8 cellular contexts compared by ENCODE assay signal in the genomic region with DNA sequence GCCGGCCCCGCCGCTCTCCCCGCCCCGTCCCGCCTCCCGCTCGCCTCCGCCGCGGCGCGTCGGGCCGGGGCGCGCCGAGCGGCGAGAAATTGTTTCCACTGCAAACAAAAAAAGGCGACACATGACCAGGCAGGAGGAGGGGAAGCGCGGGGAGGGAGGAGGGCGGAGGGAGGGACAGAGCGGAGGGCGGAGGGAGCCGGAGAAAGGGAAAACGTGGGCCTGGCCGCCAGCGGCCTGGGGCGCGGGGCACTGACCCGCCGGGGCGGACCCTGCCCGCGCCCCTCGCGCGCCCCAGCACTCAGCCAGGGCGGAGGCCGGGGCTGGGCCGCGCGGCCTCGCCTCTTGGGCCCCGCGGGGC. TPM values are rescaled to one million over a fixed set of nuclear protein-coding genes. Genes with fewer than 3 reads are reported as not detected.
A peak's percentile ranks its signal among the peaks of the same experiment; 100 is the strongest.
DNase-seq lines count a peak whose midpoint lies in the region; ATAC-seq and TF ChIP-seq lines count a peak whose summit lies in the region.

Gene FOXN3, minus strand, starts transcription at position 123 of the 358 bp plus-strand sequence. CDS start 4,757 bp downstream, outside the sequence.

- peak within 1 kb of the TSS; percentile 98 for H3K4me3 Mint-ChIP-seq in activated CD4-positive, alpha-beta T cell treated with anti-CD3 and anti-CD28 coated beads, Interleukin-2, amount 10 ng/mL, durations not matched to agents 24 days and 14 days

- H3K4me3 ChIP-seq in colonic mucosa = peak within 1 kb of the TSS; percentile 73

- no peak for TF ChIP-seq CTCF in colonic mucosa (IDR thresholded peaks at IDR 0.05)

- H3K27ac ChIP-seq in colonic mucosa = peak within 1 kb of the TSS; percentile 96

- no peaks in the 10 kb centered on the region for H3K36me3 ChIP-seq in colonic mucosa

- H3K4me1 ChIP-seq in colonic mucosa = no peaks in the 10 kb centered on the region

- ATAC-seq in GM19043 (IDR thresholded peaks at IDR 0.05; ENCODE audit: low read depth, unreplicated experiment) = peak; percentile 44
- peak; percentile 55 for ATAC-seq in HG03432 (IDR thresholded peaks at IDR 0.05; ENCODE audit: unreplicated experiment)

- H3K9ac ChIP-seq in colonic mucosa (ENCODE audit: low read depth in 2 of 2, low read length in 2 of 2) = peak within 1 kb of the TSS; percentile 92 to 97

- DNase-seq in AG20443 (ENCODE audit: low spot score) = peak; percentile 94
- DNase-seq in NCI-H524 treated with DMSO at 0.1 percent for 48 hours (lab: John Stamatoyannopoulos, UW) = peak; percentile 66
- peak; percentile 95 for DNase-seq in activated CD4-positive, alpha-beta T cell treated with anti-CD3 and anti-CD28 coated beads, Interleukin-2, amount 10 ng/mL, durations not matched to agents 24 days and 14 days
- DNase-seq in colonic mucosa = peak; percentile 95
- peak; percentile 96 for DNase-seq in left kidney (ENCODE audit: low read depth, low spot score)
- DNase-seq in stimulated activated CD4-positive, alpha-beta T cell treated with anti-CD3 and anti-CD28 coated beads, Interleukin-1b, Interleukin-23, amount 100 ng/mL, for 48 hours = peak; percentile 88

- no peaks in the 10 kb centered on the region for H3K27me3 Mint-ChIP-seq in activated CD4-positive, alpha-beta T cell treated with anti-CD3 and anti-CD28 coated beads, Interleukin-2, amount 10 ng/mL, durations not matched to agents 24 days and 14 days

- H3K36me3 Mint-ChIP-seq in activated CD4-positive, alpha-beta T cell treated with anti-CD3 and anti-CD28 coated beads, Interleukin-2, amount 10 ng/mL, durations not matched to agents 24 days and 14 days (ENCODE audit: low read depth) = peaks cover 24% of the 10 kb centered on the region

- intact Hi-C loops in activated CD4-positive, alpha-beta T cell treated with anti-CD3 and anti-CD28 coated beads, Interleukin-2, amount 10 ng/mL, durations not matched to agents 24 days and 14 days (cut with micrococcal nuclease) = loop anchor here (1.0 to 10.0 kb wide), 9 partner anchors 13 to 538 kb away; partner anchors contain the start of genes EFCAB11 and TDP1
- intact Hi-C loops in colonic mucosa (cut with DNase I) = loop anchor here (10.0 kb wide), 2 partner anchors 232 to 382 kb away; no protein-coding TSS in a partner anchor

- peaks cover 40% of the 10 kb centered on the region for H3K4me1 Mint-ChIP-seq in activated CD4-positive, alpha-beta T cell treated with anti-CD3 and anti-CD28 coated beads, Interleukin-2, amount 10 ng/mL, durations not matched to agents 24 days and 14 days

- H3K27me3 ChIP-seq in colonic mucosa = no peaks in the 10 kb centered on the region

- no peaks in the 10 kb centered on the region for H3K9me3 Mint-ChIP-seq in activated CD4-positive, alpha-beta T cell treated with anti-CD3 and anti-CD28 coated beads, Interleukin-2, amount 10 ng/mL, durations not matched to agents 24 days and 14 days

- no peaks in the 10 kb centered on the region for H3K9me3 ChIP-seq in colonic mucosa

- peak within 1 kb of the TSS; percentile 98 for H3K27ac Mint-ChIP-seq in activated CD4-positive, alpha-beta T cell treated with anti-CD3 and anti-CD28 coated beads, Interleukin-2, amount 10 ng/mL, durations not matched to agents 24 days and 14 days

RNA-seq across cellular contexts. Expression of gene FOXN3, which starts in this region (rescaled TPM):
- total RNA-seq in activated CD4-positive, alpha-beta T cell treated with anti-CD3 and anti-CD28 coated beads, Interleukin-2, amount 10 ng/mL, durations not matched to agents 24 days and 14 days = 80.0 and 85.2 TPM in 2 replicates
- total RNA-seq in colonic mucosa = 10 to 100 TPM; 46.8 to 72.6 TPM

Comparison
In these comparisons a context has a peak if more than half of its experiments do, and no peak if none do; other contexts are left out.
1. Peak in every context shown above with its lines: DNase-seq, ATAC-seq, H3K4me3 ChIP-seq and H3K27ac ChIP-seq.